Comparison of ENCODE assay signal across 20 cellular contexts in the genomic region with DNA sequence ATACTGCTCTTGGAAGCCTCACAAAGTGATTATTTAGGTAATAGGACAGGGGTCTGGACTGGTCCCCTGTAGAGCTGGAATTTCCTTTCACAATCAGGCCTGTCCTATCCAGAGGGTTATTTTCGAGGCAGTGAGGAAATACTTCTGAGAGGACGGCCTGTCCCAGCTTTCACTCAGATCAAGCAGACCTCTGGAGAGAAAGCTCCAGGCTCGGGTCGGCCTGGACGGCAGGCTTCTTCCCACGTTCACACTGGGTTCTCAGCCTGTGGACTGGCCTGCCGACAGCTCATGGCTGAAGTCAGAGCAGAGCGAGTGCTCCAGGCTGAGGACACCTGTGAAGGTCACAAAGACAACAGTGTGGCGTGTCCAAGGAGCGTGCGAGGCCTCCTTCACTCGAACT.
DNase-seq lines count a peak whose midpoint lies in the region; FAIRE-seq and TF ChIP-seq lines count a peak whose summit lies in the region.
"Had no signal": no experiment of that assay in that cellular context is flagged by ENCODE, and none has a peak within 500 bp of the region (broad histone marks: within the 10 kb centered on the region; RNA-seq: fewer than 3 reads in every experiment).

No MANE protein-coding gene starts in this region.

- H3K9me3 ChIP-seq in H9 (ENCODE audit: control insufficient read depth, low read depth, low read length): no peaks in the 10 kb centered on the region

- H2BK12ac ChIP-seq in H9 (ENCODE audit: insufficient read length, low read depth, low read length): no peak overlapping the region

- H3K18ac ChIP-seq in H9 (ENCODE audit: insufficient read length, low read depth, low read length) (peak overlapping the region; percentile 28), mesendoderm (ENCODE audit: low read length) (no peak overlapping the region)

- H2BK15ac ChIP-seq in H9 (ENCODE audit: low read depth, low read length): no peak overlapping the region
- no peak overlapping the region for H2BK15ac ChIP-seq in mesendoderm (replicated peaks; ENCODE audit: low read depth)

- H3K36me3 ChIP-seq in mesendoderm (ENCODE audit: control insufficient read depth, insufficient read depth, low read length): no peaks in the 10 kb centered on the region
- H3K36me3 ChIP-seq: BLaER1 treated with 17β-estradiol and CSF1 and Interleukin-3, amounts not matched to agents 10 nM and 100 nM; MG63 had no signal

- 0 out of 2 replicates have a peak overlapping the region, but pooled peaks have one; percentile 32 for H3K14ac ChIP-seq in H9 (ENCODE audit: insufficient read depth, low read length)

- H3K9ac ChIP-seq in H9 (ENCODE audit: extremely low read depth, insufficient read length, low read length) (no peak overlapping the region), mesendoderm (ENCODE audit: low read length) (no peak overlapping the region)
- H3K9ac ChIP-seq: BLaER1 treated with 17β-estradiol and CSF1 and Interleukin-3, amounts not matched to agents 10 nM and 100 nM had no signal

- peaks cover 10 to 13% of the 10 kb centered on the region in 2 experiments; a peak in 4 of 5 replicates for H3K9me3 Mint-ChIP-seq in H9
- H3K9me3 Mint-ChIP-seq in activated T-helper 1 cell treated with anti-CD3 and anti-CD28 coated beads, Interleukin-12 subunit alpha, Interleukin-12 subunit beta, Interleukin-2, Interleukin-4 antibody, amounts not matched to agents 30 ng/mL and 10 ng/mL and 1 ng/mL, durations not matched to agents 14 hours and 24 hours and 36 hours: no peaks in the 10 kb centered on the region
- H3K9me3 Mint-ChIP-seq: T-helper 1 cell treated with Interleukin-12 subunit alpha and Interleukin-12 subunit beta and Interleukin-4 antibody, amounts not matched to agents 30 μg/mL and 1 μg/mL, for 36 hours had no signal

- FAIRE-seq in endometrium (lab: Jason Lieb, UNC): peak; percentile 77
- FAIRE-seq: A204.1, frontal cortex, GM12892, HepG2 had no signal

- H3T11ph ChIP-seq in H9 (ENCODE audit: low read length): no peak overlapping the region

- H3K23me2 ChIP-seq in H9 (ENCODE audit: insufficient read length, low read depth, low read length, poor library complexity, severe bottlenecking): no peaks in the 10 kb centered on the region

- no peak for TF ChIP-seq CTCF in H9 (conservative IDR thresholded peaks at IDR 0.05)

- DNase-seq in H9 (no peak), mesendoderm (peak; percentile 32), substantia nigra (lab: John Stamatoyannopoulos, UW) (no peak), RKO (ENCODE audit: low spot score) (no peak), hippocampal formation (lab: John Stamatoyannopoulos, UW) (no peak)
- no peak for DNase-seq in activated T-helper 1 cell treated with anti-CD3 and anti-CD28 coated beads, Interleukin-12 subunit alpha, Interleukin-12 subunit beta, Interleukin-2, Interleukin-4 antibody, amounts not matched to agents 30 ng/mL and 10 ng/mL and 1 ng/mL, durations not matched to agents 14 hours and 24 hours and 36 hours (ENCODE audit: low spot score)
- DNase-seq in activated CD4-positive, alpha-beta T cell treated with anti-CD3 and anti-CD28 coated beads, Interleukin-2, amount 50 U/mL, for 48 hours: no peak
- DNase-seq: DMS 273 treated with DMSO at 0.1 percent for 48 hours; MG63; naive thymus-derived CD4-positive, alpha-beta T cell; NCI-H187 treated with DMSO at 0.1 percent for 48 hours; NCI-H446; SHP77 treated with DMSO at 0.1 percent for 48 hours had no signal

- H3K79me2 ChIP-seq in H9 (ENCODE audit: insufficient read depth, low read length): no peaks in the 10 kb centered on the region
- no peaks in the 10 kb centered on the region for H3K79me2 ChIP-seq in mesendoderm (ENCODE audit: control insufficient read depth, insufficient read depth, low read length)

- H3K4ac ChIP-seq in H9 (ENCODE audit: low read depth, low read length): no peak overlapping the region
- no peak overlapping the region for H3K4ac ChIP-seq in mesendoderm (ENCODE audit: low read depth, low read length)

- no peak overlapping the region for H3K4me3 ChIP-seq in mesendoderm (ENCODE audit: low read length)
- H3K4me3 ChIP-seq: BLaER1 treated with 17β-estradiol and CSF1 and Interleukin-3, amounts not matched to agents 10 nM and 100 nM; MG63 had no signal

- H2BK5ac ChIP-seq in H9 (ENCODE audit: insufficient read length, low read length) (no peak overlapping the region), mesendoderm (ENCODE audit: low read length) (no peak overlapping the region)

- H3K79me1 ChIP-seq in H9 (ENCODE audit: insufficient read depth, low read depth, low read length, poor library complexity, severe bottlenecking) (no peaks in the 10 kb centered on the region), mesendoderm (ENCODE audit: low read length) (no peaks in the 10 kb centered on the region)

- H2BK120ac ChIP-seq in H9 (ENCODE audit: low read depth, low read length, poor library complexity, severe bottlenecking): no peak overlapping the region
- H2BK120ac ChIP-seq in mesendoderm (ENCODE audit: low read depth, low read length): no peak overlapping the region

- H3K27ac ChIP-seq in H9 (ENCODE audit: insufficient read length, low read depth, low read length) (no peak overlapping the region), mesendoderm (ENCODE audit: low read depth, low read length) (no peak overlapping the region), substantia nigra (ENCODE audit: low read depth, low read length, poor library complexity, severe bottlenecking) (peak overlapping the region; percentile 12)
- H3K27ac ChIP-seq: BLaER1 treated with 17β-estradiol and CSF1 and Interleukin-3, amounts not matched to agents 10 nM and 100 nM had no signal

- no peak overlapping the region for H3K27ac Mint-ChIP-seq in H9
- no peak overlapping the region for H3K27ac Mint-ChIP-seq in activated T-helper 1 cell treated with anti-CD3 and anti-CD28 coated beads, Interleukin-12 subunit alpha, Interleukin-12 subunit beta, Interleukin-2, Interleukin-4 antibody, amounts not matched to agents 30 ng/mL and 10 ng/mL and 1 ng/mL, durations not matched to agents 14 hours and 24 hours and 36 hours
- H3K27ac Mint-ChIP-seq: naive thymus-derived CD4-positive, alpha-beta T cell; T-helper 1 cell treated with Interleukin-12 subunit alpha and Interleukin-12 subunit beta and Interleukin-4 antibody, amounts not matched to agents 30 μg/mL and 1 μg/mL, for 36 hours had no signal

- H4K5ac ChIP-seq in H9 (ENCODE audit: insufficient read length, low read depth, low read length) (no peak overlapping the region), mesendoderm (ENCODE audit: low read length) (no peak overlapping the region)

- no CpG with 5 or more reads among the region's 12 CpGs for WGBS in H9 (ENCODE audit: extremely low coverage, insufficient read length, low lambda C conversion rate)
- WGBS in mesendoderm (ENCODE audit: extremely low coverage, insufficient coverage, low lambda C conversion rate): no CpG with 5 or more reads among the region's 12 CpGs

- H3K4me3 Mint-ChIP-seq in H9: no peak overlapping the region
- no peak overlapping the region for H3K4me3 Mint-ChIP-seq in activated T-helper 1 cell treated with anti-CD3 and anti-CD28 coated beads, Interleukin-12 subunit alpha, Interleukin-12 subunit beta, Interleukin-2, Interleukin-4 antibody, amounts not matched to agents 30 ng/mL and 10 ng/mL and 1 ng/mL, durations not matched to agents 14 hours and 24 hours and 36 hours
- H3K4me3 Mint-ChIP-seq: naive thymus-derived CD4-positive, alpha-beta T cell; T-helper 1 cell treated with Interleukin-12 subunit alpha and Interleukin-12 subunit beta and Interleukin-4 antibody, amounts not matched to agents 30 μg/mL and 1 μg/mL, for 36 hours had no signal

- intact Hi-C loops in activated T-helper 1 cell treated with anti-CD3 and anti-CD28 coated beads, Interleukin-12 subunit alpha, Interleukin-12 subunit beta, Interleukin-2, Interleukin-4 antibody, amounts not matched to agents 30 ng/mL and 10 ng/mL and 1 ng/mL, durations not matched to agents 14 hours and 24 hours and 36 hours (cut with micrococcal nuclease): no loop called here

- H3K27me3 ChIP-seq in H9 (ENCODE audit: insufficient read depth, low read length) (no peaks in the 10 kb centered on the region), mesendoderm (ENCODE audit: insufficient read depth, low read length, poor library complexity) (no peaks in the 10 kb centered on the region)
- H3K27me3 ChIP-seq: BLaER1 treated with 17β-estradiol and CSF1 and Interleukin-3, amounts not matched to agents 10 nM and 100 nM; MG63 had no signal

- no peak overlapping the region for H3K23ac ChIP-seq in H9 (ENCODE audit: insufficient read length, low read depth, low read length)
- H3K23ac ChIP-seq in mesendoderm (ENCODE audit: low read length): no peak overlapping the region

- H3K4me1 ChIP-seq in H9 (ENCODE audit: insufficient read depth, low read length): peaks cover 5% of the 10 kb centered on the region; the same call in 1 of the 2 replicates
- no peaks in the 10 kb centered on the region for H3K4me1 ChIP-seq in mesendoderm (ENCODE audit: control insufficient read depth, low read depth, low read length)

- no peak overlapping the region for H4K8ac ChIP-seq in H9 (replicated peaks; ENCODE audit: insufficient read length, low read depth, low read length)
- no peak overlapping the region for H4K8ac ChIP-seq in mesendoderm (ENCODE audit: low read depth, low read length)

- H3K4me1 Mint-ChIP-seq in H9: peaks cover 26% of the 10 kb centered on the region in 2 experiments
- H3K4me1 Mint-ChIP-seq in activated T-helper 1 cell treated with anti-CD3 and anti-CD28 coated beads, Interleukin-12 subunit alpha, Interleukin-12 subunit beta, Interleukin-2, Interleukin-4 antibody, amounts not matched to agents 30 ng/mL and 10 ng/mL and 1 ng/mL, durations not matched to agents 14 hours and 24 hours and 36 hours (ENCODE audit: low read depth): no peaks in the 10 kb centered on the region
- H3K4me1 Mint-ChIP-seq: naive thymus-derived CD4-positive, alpha-beta T cell had no signal

- no peaks in the 10 kb centered on the region; the same call in 1 of the 2 replicates for H3K27me3 Mint-ChIP-seq in H9 (ENCODE audit: low read depth)
- no peaks in the 10 kb centered on the region for H3K27me3 Mint-ChIP-seq in activated T-helper 1 cell treated with anti-CD3 and anti-CD28 coated beads, Interleukin-12 subunit alpha, Interleukin-12 subunit beta, Interleukin-2, Interleukin-4 antibody, amounts not matched to agents 30 ng/mL and 10 ng/mL and 1 ng/mL, durations not matched to agents 14 hours and 24 hours and 36 hours (ENCODE audit: insufficient read depth)

- H3K56ac ChIP-seq in H9 (ENCODE audit: insufficient read length, low read depth, low read length) (no peak overlapping the region), mesendoderm (ENCODE audit: low read length) (no peak overlapping the region)

- peaks cover 0 to 6% (median 2%) of the 10 kb centered on the region in 3 experiments; a peak in 4 of 7 replicates for H3K36me3 Mint-ChIP-seq in H9 (ENCODE audit: insufficient read depth in 1 of 3, low read depth in 3 of 3)
- H3K36me3 Mint-ChIP-seq in activated T-helper 1 cell treated with anti-CD3 and anti-CD28 coated beads, Interleukin-12 subunit alpha, Interleukin-12 subunit beta, Interleukin-2, Interleukin-4 antibody, amounts not matched to agents 30 ng/mL and 10 ng/mL and 1 ng/mL, durations not matched to agents 14 hours and 24 hours and 36 hours (ENCODE audit: low read depth): no peaks in the 10 kb centered on the region
- H3K36me3 Mint-ChIP-seq: naive thymus-derived CD4-positive, alpha-beta T cell had no signal

- no peaks in the 10 kb centered on the region for H4K20me1 ChIP-seq in H9 (ENCODE audit: control insufficient read depth, insufficient read depth, insufficient read length)
- H4K20me1 ChIP-seq: BLaER1 treated with 17β-estradiol and CSF1 and Interleukin-3, amounts not matched to agents 10 nM and 100 nM had no signal

- no peak overlapping the region for H4K91ac ChIP-seq in H9 (ENCODE audit: insufficient read length, low read depth, low read length)

- H3K4me2 ChIP-seq in H9 (ENCODE audit: insufficient read depth, insufficient read length, low read length): no peak overlapping the region
- H3K4me2 ChIP-seq in mesendoderm (ENCODE audit: low read length): no peak overlapping the region

- no peak overlapping the region for H2AFZ ChIP-seq in H9 (ENCODE audit: low read length)

- no peak overlapping the region for H2BK20ac ChIP-seq in H9 (ENCODE audit: low read depth, low read length, poor library complexity, severe bottlenecking)

- H2AK5ac ChIP-seq in H9 (ENCODE audit: insufficient read length, low read length): no peak overlapping the region
- H2AK5ac ChIP-seq in mesendoderm (ENCODE audit: low read length): no peak overlapping the region
